In genomic region chr21:44454747-44455523, GRCh38 we compare ENCODE assay signal across 1 cellular context.
TF ChIP-seq lines count a peak whose summit lies in the region.

A gene with protein sequence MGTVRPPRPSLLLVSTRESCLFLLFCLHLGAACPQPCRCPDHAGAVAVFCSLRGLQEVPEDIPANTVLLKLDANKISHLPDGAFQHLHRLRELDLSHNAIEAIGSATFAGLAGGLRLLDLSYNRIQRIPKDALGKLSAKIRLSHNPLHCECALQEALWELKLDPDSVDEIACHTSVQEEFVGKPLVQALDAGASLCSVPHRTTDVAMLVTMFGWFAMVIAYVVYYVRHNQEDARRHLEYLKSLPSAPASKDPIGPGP (plus strand): TSS chr21:44455510. CDS start chr21:44456645, 1,135 bp downstream.

TF ChIP-seq in HEK293, 187 proteins besides CTCF, POLR2A, EP300 and RAD21 (continued from another document):
- TF ChIP-seq, protein P1, sequence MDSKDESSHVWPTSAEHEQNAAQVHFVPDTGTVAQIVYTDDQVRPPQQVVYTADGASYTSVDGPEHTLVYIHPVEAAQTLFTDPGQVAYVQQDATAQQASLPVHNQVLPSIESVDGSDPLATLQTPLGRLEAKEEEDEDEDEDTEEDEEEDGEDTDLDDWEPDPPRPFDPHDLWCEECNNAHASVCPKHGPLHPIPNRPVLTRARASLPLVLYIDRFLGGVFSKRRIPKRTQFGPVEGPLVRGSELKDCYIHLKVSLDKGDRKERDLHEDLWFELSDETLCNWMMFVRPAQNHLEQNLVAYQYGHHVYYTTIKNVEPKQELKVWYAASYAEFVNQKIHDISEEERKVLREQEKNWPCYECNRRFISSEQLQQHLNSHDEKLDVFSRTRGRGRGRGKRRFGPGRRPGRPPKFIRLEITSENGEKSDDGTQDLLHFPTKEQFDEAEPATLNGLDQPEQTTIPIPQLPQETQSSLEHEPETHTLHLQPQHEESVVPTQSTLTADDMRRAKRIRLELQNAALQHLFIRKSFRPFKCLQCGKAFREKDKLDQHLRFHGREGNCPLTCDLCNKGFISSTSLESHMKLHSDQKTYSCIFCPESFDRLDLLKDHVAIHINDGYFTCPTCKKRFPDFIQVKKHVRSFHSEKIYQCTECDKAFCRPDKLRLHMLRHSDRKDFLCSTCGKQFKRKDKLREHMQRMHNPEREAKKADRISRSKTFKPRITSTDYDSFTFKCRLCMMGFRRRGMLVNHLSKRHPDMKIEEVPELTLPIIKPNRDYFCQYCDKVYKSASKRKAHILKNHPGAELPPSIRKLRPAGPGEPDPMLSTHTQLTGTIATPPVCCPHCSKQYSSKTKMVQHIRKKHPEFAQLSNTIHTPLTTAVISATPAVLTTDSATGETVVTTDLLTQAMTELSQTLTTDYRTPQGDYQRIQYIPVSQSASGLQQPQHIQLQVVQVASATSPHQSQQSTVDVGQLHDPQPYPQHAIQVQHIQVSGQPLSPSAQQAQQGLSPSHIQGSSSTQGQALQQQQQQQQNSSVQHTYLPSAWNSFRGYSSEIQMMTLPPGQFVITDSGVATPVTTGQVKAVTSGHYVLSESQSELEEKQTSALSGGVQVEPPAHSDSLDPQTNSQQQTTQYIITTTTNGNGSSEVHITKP (tag by site-specific recombination; IDR thresholded peaks at IDR 0.05) = peak; percentile 40
- TF ChIP-seq OVOL3 (tag by site-specific recombination; IDR thresholded peaks at IDR 0.05) = no peak
- TF ChIP-seq ZNF629 (tag by site-specific recombination; IDR thresholded peaks at IDR 0.05) = no peak
- TF ChIP-seq ZNF521 (tag by site-specific recombination; IDR thresholded peaks at IDR 0.05) = no peak
- no peak for TF ChIP-seq ZNF600 (tag by site-specific recombination; IDR thresholded peaks at IDR 0.05)
- no peak for TF ChIP-seq ZNF423 (tag by site-specific recombination; IDR thresholded peaks at IDR 0.05)
- TF ChIP-seq ZNF266 (tag by site-specific recombination; IDR thresholded peaks at IDR 0.05; ENCODE audit: low read depth) = no peak
- TF ChIP-seq BCL6B (tag by site-specific recombination; IDR thresholded peaks at IDR 0.05) = no peak
- TF ChIP-seq ZBTB21 (tag by site-specific recombination; IDR thresholded peaks at IDR 0.05) = no peak
- no peak for TF ChIP-seq OSR2 (tag by site-specific recombination; IDR thresholded peaks at IDR 0.05)
- TF ChIP-seq KLF9 (tag by site-specific recombination; IDR thresholded peaks at IDR 0.05; ENCODE audit: low read depth) = peak; percentile 93
- TF ChIP-seq ZXDB (tag by site-specific recombination; IDR thresholded peaks at IDR 0.05) = peak; percentile 99
- TF ChIP-seq AEBP2 (tag by site-specific recombination; IDR thresholded peaks at IDR 0.05; ENCODE audit: borderline replicate concordance) = no peak
- TF ChIP-seq KLF10 (tag by site-specific recombination; IDR thresholded peaks at IDR 0.05) = peak; percentile 83
- peak; percentile 37; the same call in 1 of the 2 replicates for TF ChIP-seq ZBTB7A (tag by site-specific recombination; IDR thresholded peaks at IDR 0.05; ENCODE audit: low read depth)
- no peak for TF ChIP-seq ZNF416 (tag by site-specific recombination; IDR thresholded peaks at IDR 0.05)
- peak; percentile 77 for TF ChIP-seq SP2 (tag by site-specific recombination; IDR thresholded peaks at IDR 0.05)
- no peak for TF ChIP-seq RBAK (tag by site-specific recombination; IDR thresholded peaks at IDR 0.05)
- no peak for TF ChIP-seq SCRT2 (tag by site-specific recombination; IDR thresholded peaks at IDR 0.05)
